Comparison of ENCODE assay signal across 23 cellular contexts in the genomic region with DNA sequence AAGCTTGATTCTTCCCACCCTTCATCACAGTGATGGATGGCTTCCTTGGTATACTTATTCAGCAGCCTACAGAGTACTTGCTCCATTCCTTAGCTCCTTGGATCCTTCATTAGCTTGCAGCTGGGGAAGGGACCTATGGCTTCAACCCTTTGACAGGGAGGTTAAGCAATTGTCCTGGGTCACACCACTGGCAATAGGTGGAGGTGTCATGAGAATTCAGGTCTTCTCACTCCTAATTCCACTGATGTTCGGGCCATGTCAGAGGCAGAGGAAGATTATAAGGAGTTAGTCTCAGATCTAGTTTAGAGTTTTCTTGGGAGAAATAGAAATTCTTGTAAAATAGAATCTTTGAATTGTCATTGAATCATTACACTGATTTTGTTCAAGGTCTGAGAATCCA. TPM values are rescaled to one million over a fixed set of nuclear protein-coding genes. Genes with fewer than 3 reads are reported as not detected.
DNase-seq lines count a peak whose midpoint lies in the region; ATAC-seq, FAIRE-seq and TF ChIP-seq lines count a peak whose summit lies in the region.
"Had no signal": no experiment of that assay in that cellular context is flagged by ENCODE, and none has a peak within 500 bp of the region (broad histone marks: within the 10 kb centered on the region; RNA-seq: fewer than 3 reads in every experiment).

No MANE protein-coding gene starts in this region.

- no peak overlapping the region for H2BK20ac ChIP-seq in H9 (ENCODE audit: low read depth, low read length, poor library complexity, severe bottlenecking)

- no TSS peak for BruUV-seq in Calu3 (replicated peaks; lab: Mats Ljungman, UMichigan)

- no peaks in the 10 kb centered on the region for H3K23me2 ChIP-seq in H9 (ENCODE audit: insufficient read length, low read depth, low read length, poor library complexity, severe bottlenecking)

- no peak overlapping the region for H3K9ac ChIP-seq in keratinocyte (ENCODE audit: control insufficient read depth, extremely low read depth, insufficient read depth, low read length)
- no peak overlapping the region for H3K9ac ChIP-seq in H9 (ENCODE audit: extremely low read depth, insufficient read length, low read length)
- H3K9ac ChIP-seq: BLaER1 had no signal

- H3K9me3 ChIP-seq in RWPE2 (ENCODE audit: severe bottlenecking) (no peaks in the 10 kb centered on the region), keratinocyte (ENCODE audit: control insufficient read depth, low read depth, low read length) (no peaks in the 10 kb centered on the region), H9 (ENCODE audit: control insufficient read depth, low read depth, low read length) (no peaks in the 10 kb centered on the region), WERI-Rb-1 (ENCODE audit: severe bottlenecking) (no peaks in the 10 kb centered on the region)
- H3K9me3 ChIP-seq: BLaER1, Caco-2 had no signal

- FAIRE-seq in keratinocyte (lab: Jason Lieb, UNC) = peak; percentile 13
- FAIRE-seq: GM12891, GM18507, H54 had no signal

- no peak overlapping the region for H2BK5ac ChIP-seq in H9 (ENCODE audit: insufficient read length, low read length)

- no peaks in the 10 kb centered on the region for H3K9me1 ChIP-seq in keratinocyte (ENCODE audit: control insufficient read depth, extremely low read depth, insufficient read depth, low read length)

- H3K9me3 Mint-ChIP-seq in Calu3 (ENCODE audit: low read depth, unreplicated experiment) (no peaks in the 10 kb centered on the region), H9 (no peaks in the 10 kb centered on the region)
- H3K9me3 Mint-ChIP-seq: CD4-positive, CD25-positive, alpha-beta regulatory T cell; CD8-positive, alpha-beta T cell had no signal

- no peak overlapping the region for H3K14ac ChIP-seq in H9 (ENCODE audit: insufficient read depth, low read length)

- H3K27me3 Mint-ChIP-seq in Calu3 (ENCODE audit: unreplicated experiment) = no peaks in the 10 kb centered on the region
- no peaks in the 10 kb centered on the region for H3K27me3 Mint-ChIP-seq in H9 (ENCODE audit: low read depth)

- no peak overlapping the region for H2BK15ac ChIP-seq in H9 (ENCODE audit: low read depth, low read length)

- H3K4ac ChIP-seq in H9 (ENCODE audit: low read depth, low read length) = no peak overlapping the region

- no peak overlapping the region for H3T11ph ChIP-seq in H9 (ENCODE audit: low read length)

- no peak overlapping the region for H3K4me3 ChIP-seq in RWPE2 (ENCODE audit: severe bottlenecking)
- H3K4me3 ChIP-seq in keratinocyte (ENCODE audit: control insufficient read depth in 2 of 3, extremely low read depth in 1 of 3, insufficient read depth in 2 of 3, low read depth in 1 of 3, low read length in 3 of 3) = no peak overlapping the region
- H3K4me3 ChIP-seq in WERI-Rb-1 (ENCODE audit: low read depth, low read length) = no peak overlapping the region
- H3K4me3 ChIP-seq: BLaER1 had no signal

- H3K4me1 ChIP-seq in RWPE2 (ENCODE audit: insufficient read depth, poor library complexity, severe bottlenecking) (peaks cover under 1% of the 10 kb centered on the region), keratinocyte (ENCODE audit: control insufficient read depth, extremely low read depth, insufficient read depth, low read length) (no peaks in the 10 kb centered on the region), H9 (ENCODE audit: insufficient read depth, low read length) (no peaks in the 10 kb centered on the region)
- H3K4me1 ChIP-seq: Caco-2 had no signal

- H4K8ac ChIP-seq in H9 (replicated peaks; ENCODE audit: insufficient read length, low read depth, low read length) = no peak overlapping the region

- TF ChIP-seq CTCF in Calu3 (IDR thresholded peaks at IDR 0.05; ENCODE audit: unreplicated experiment) (no peak), RWPE2 (IDR thresholded peaks at IDR 0.05; ENCODE audit: poor library complexity, severe bottlenecking) (no peak), keratinocyte (optimal IDR thresholded peaks at IDR 0.05 in 1 of 3, IDR thresholded peaks at IDR 0.05 in 1 of 3, conservative IDR thresholded peaks at IDR 0.05 in 1 of 3; ENCODE audit: extremely low read depth in 1 of 3, insufficient read depth in 2 of 3, low read length in 3 of 3) (no peak), H9 (conservative IDR thresholded peaks at IDR 0.05) (no peak), WERI-Rb-1 (IDR thresholded peaks at IDR 0.05; ENCODE audit: low read depth, low read length) (no peak)

- DNase-seq in Calu3 = no peak
- DNase-seq in RWPE2 (ENCODE audit: low spot score) = no peak
- no peak for DNase-seq in keratinocyte (ENCODE audit: low read depth, low spot score)
- no peak for DNase-seq in H9
- no peak for DNase-seq in UCSD-AML1 (lab: John Stamatoyannopoulos, UW; ENCODE audit: unreplicated experiment)
- DNase-seq in WERI-Rb-1 = no peak
- DNase-seq: Caco-2; CD4-positive, CD25-positive, alpha-beta regulatory T cell; CD8-positive, alpha-beta T cell; DMS53; DMS79 treated with DMSO at 0.1 percent for 48 hours; GF-D8; GOT3; HCEC 1CT had no signal

- WGBS in H9 (ENCODE audit: extremely low coverage, insufficient read length, low lambda C conversion rate) = no CpG with 5 or more reads among the region's 1 CpG

- no peak overlapping the region for H3K18ac ChIP-seq in H9 (ENCODE audit: insufficient read length, low read depth, low read length)

- H4K91ac ChIP-seq in H9 (ENCODE audit: insufficient read length, low read depth, low read length) = no peak overlapping the region

- intact Hi-C loops in Calu3 (cut with micrococcal nuclease; ENCODE audit: unreplicated experiment) = no loop called here

- peak overlapping the region; percentile 57 for H3K27ac ChIP-seq in RWPE2 (ENCODE audit: poor library complexity, severe bottlenecking)
- no peak overlapping the region for H3K27ac ChIP-seq in keratinocyte (ENCODE audit: control insufficient read depth, insufficient read depth, low read length)
- H3K27ac ChIP-seq in H9 (ENCODE audit: insufficient read length, low read depth, low read length) = no peak overlapping the region
- no peak overlapping the region for H3K27ac ChIP-seq in WERI-Rb-1
- H3K27ac ChIP-seq: BLaER1, C4-2B had no signal

- H3K79me1 ChIP-seq in H9 (ENCODE audit: insufficient read depth, low read depth, low read length, poor library complexity, severe bottlenecking) = no peaks in the 10 kb centered on the region

- dilution Hi-C loops in keratinocyte (cut with MboI; ENCODE audit: extremely low pct_ligation_motif_present, low sequenced_read_pairs) = no loop called here

- no peak for ATAC-seq in RWPE2 (ENCODE audit: low read depth)
- ATAC-seq in GM21786 (IDR thresholded peaks at IDR 0.05; ENCODE audit: unreplicated experiment) = no peak
- ATAC-seq: CD8-positive, alpha-beta T cell had no signal

- H3K79me2 ChIP-seq in keratinocyte (ENCODE audit: control insufficient read depth, insufficient read depth, low read length) (no peaks in the 10 kb centered on the region), H9 (ENCODE audit: insufficient read depth, low read length) (no peaks in the 10 kb centered on the region)

- H2BK120ac ChIP-seq in H9 (ENCODE audit: low read depth, low read length, poor library complexity, severe bottlenecking) = no peak overlapping the region

- H3K4me1 Mint-ChIP-seq in Calu3 (ENCODE audit: low read depth, unreplicated experiment) = peaks cover 42% of the 10 kb centered on the region
- no peaks in the 10 kb centered on the region for H3K4me1 Mint-ChIP-seq in H9
- H3K4me1 Mint-ChIP-seq: B cell; CD4-positive, CD25-positive, alpha-beta regulatory T cell had no signal

- CTCF ChIA-PET in Calu3 (lab: Charles Lee) = no interaction called here

- H3K4me3 Mint-ChIP-seq in Calu3 (ENCODE audit: low read depth, unreplicated experiment) = peak overlapping the region; percentile 24
- H3K4me3 Mint-ChIP-seq in H9 = no peak overlapping the region
- H3K4me3 Mint-ChIP-seq: B cell; CD4-positive, CD25-positive, alpha-beta regulatory T cell; CD8-positive, alpha-beta T cell had no signal

- no peak overlapping the region for H2BK12ac ChIP-seq in H9 (ENCODE audit: insufficient read length, low read depth, low read length)

- no peak overlapping the region for H2AFZ ChIP-seq in keratinocyte (ENCODE audit: control insufficient read depth, low read length)
- H2AFZ ChIP-seq in H9 (ENCODE audit: low read length) = no peak overlapping the region

- no peaks in the 10 kb centered on the region for H4K20me1 ChIP-seq in keratinocyte (ENCODE audit: control insufficient read depth, extremely low read depth, insufficient read depth, low read length)
- H4K20me1 ChIP-seq in H9 (ENCODE audit: control insufficient read depth, insufficient read depth, insufficient read length) = no peaks in the 10 kb centered on the region
- H4K20me1 ChIP-seq: BLaER1 had no signal

- peaks cover 46% of the 10 kb centered on the region for H3K36me3 ChIP-seq in RWPE2 (ENCODE audit: low read depth)
- H3K36me3 ChIP-seq in keratinocyte (ENCODE audit: control insufficient read depth in 2 of 2, extremely low read depth in 1 of 2, insufficient read depth in 2 of 2, low read length in 2 of 2) = peaks cover 4 to 12% of the 10 kb centered on the region in 2 experiments
- no peaks in the 10 kb centered on the region for H3K36me3 ChIP-seq in WERI-Rb-1
- H3K36me3 ChIP-seq: BLaER1 had no signal

- no peak overlapping the region for H3K56ac ChIP-seq in H9 (ENCODE audit: insufficient read length, low read depth, low read length)

- no peak overlapping the region for H2AK5ac ChIP-seq in H9 (ENCODE audit: insufficient read length, low read length)

- H3K4me2 ChIP-seq in keratinocyte (ENCODE audit: control insufficient read depth, extremely low read depth, insufficient read depth, low read depth, low read length) (no peak overlapping the region), H9 (ENCODE audit: insufficient read depth, insufficient read length, low read length) (no peak overlapping the region)
- H3K4me2 ChIP-seq: BLaER1 had no signal

- H3K27ac Mint-ChIP-seq in Calu3 (ENCODE audit: unreplicated experiment) (peak overlapping the region; percentile 87), H9 (no peak overlapping the region)
- H3K27ac Mint-ChIP-seq: B cell; CD8-positive, alpha-beta T cell had no signal

- H3K23ac ChIP-seq in H9 (ENCODE audit: insufficient read length, low read depth, low read length) = no peak overlapping the region

- peaks cover 94% of the 10 kb centered on the region for H3K36me3 Mint-ChIP-seq in Calu3 (ENCODE audit: insufficient read depth, unreplicated experiment)
- H3K36me3 Mint-ChIP-seq in H9 (ENCODE audit: insufficient read depth in 1 of 3, low read depth in 3 of 3) = no peaks in the 10 kb centered on the region
- H3K36me3 Mint-ChIP-seq: CD4-positive, CD25-positive, alpha-beta regulatory T cell; CD8-positive, alpha-beta T cell had no signal

- no peaks in the 10 kb centered on the region for H3K27me3 ChIP-seq in RWPE2 (ENCODE audit: insufficient read depth, poor library complexity, severe bottlenecking)
- H3K27me3 ChIP-seq in keratinocyte (ENCODE audit: control insufficient read depth, extremely low read depth, insufficient read depth, low read length) = no peaks in the 10 kb centered on the region
- H3K27me3 ChIP-seq in H9 (ENCODE audit: insufficient read depth, low read length) = no peaks in the 10 kb centered on the region
- no peaks in the 10 kb centered on the region for H3K27me3 ChIP-seq in WERI-Rb-1 (ENCODE audit: insufficient read depth, low read depth, severe bottlenecking)
- H3K27me3 ChIP-seq: BLaER1 had no signal

- no peak overlapping the region for H4K5ac ChIP-seq in H9 (ENCODE audit: insufficient read length, low read depth, low read length)

RNA-seq across cellular contexts. Expression of a gene that starts 24.5 kb away (rescaled TPM):
- 413 and 422 TPM in 2 replicates for total RNA-seq in Calu3 (2022)
- 19.9 to 38.7 TPM (median 29.2 TPM) in 3 replicates for polyA plus RNA-seq in keratinocyte
- polyA plus RNA-seq in keratinocyte (2011; ENCODE audit: low read depth) = 12.5 TPM
- 13.9 and 23.6 TPM in 2 replicates for polyA plus RNA-seq in keratinocyte (2011; cell fraction: cytosol; rRNA removed)
- polyA plus RNA-seq in keratinocyte (2011; cell fraction: nucleus; rRNA removed) = 57.1 and 57.5 TPM in 2 replicates
- 19.2 and 21.3 TPM in 2 replicates for polyA plus RNA-seq in keratinocyte (2012; ENCODE audit: low replicate concordance)
- polyA minus RNA-seq in keratinocyte = 13.3 to 33.3 TPM (median 18.3 TPM) in 3 replicates
- 31.1 TPM for polyA minus RNA-seq in keratinocyte (2011; cell fraction: cytosol; rRNA and poly(A)+ RNA removed)
- 45.7 and 84.9 TPM in 2 replicates for polyA minus RNA-seq in keratinocyte (2011; cell fraction: nucleus; rRNA and poly(A)+ RNA removed)
- total RNA-seq in H9 (2021) = not detected in 2 replicates
- total RNA-seq: A172, B cell, G401 had no signal
- polyA plus RNA-seq: CD4-positive, CD25-positive, alpha-beta regulatory T cell had no signal

RNA-seq across cellular contexts. Expression of a gene that starts 55.4 kb away (rescaled TPM):
- total RNA-seq in Calu3 (2022) (230 and 281 TPM in 2 replicates), H9 (2021) (0.24 and 0.28 TPM in 2 replicates)
- 789 to 1,566 TPM (median 1,110 TPM) in 3 replicates for polyA plus RNA-seq in keratinocyte
- 1,014 TPM for polyA plus RNA-seq in keratinocyte (2011; ENCODE audit: low read depth)
- 1,009 and 1,335 TPM in 2 replicates for polyA plus RNA-seq in keratinocyte (2011; cell fraction: cytosol; rRNA removed)
- polyA plus RNA-seq in keratinocyte (2011; cell fraction: nucleus; rRNA removed) = 1,924 and 2,206 TPM in 2 replicates
- 940 and 1,075 TPM in 2 replicates for polyA plus RNA-seq in keratinocyte (2012; ENCODE audit: low replicate concordance)
- 250 to 495 TPM (median 271 TPM) in 3 replicates for polyA minus RNA-seq in keratinocyte
- 555 TPM for polyA minus RNA-seq in keratinocyte (2011; cell fraction: cytosol; rRNA and poly(A)+ RNA removed)
- 568 and 706 TPM in 2 replicates for polyA minus RNA-seq in keratinocyte (2011; cell fraction: nucleus; rRNA and poly(A)+ RNA removed)
- total RNA-seq: A172, G401 had no signal

Comparison
In these comparisons a context has a peak if more than half of its experiments do, and no peak if none do; other contexts are left out.
1. RNA of a gene that starts 24.5 kb away (total RNA-seq): 413 to 422 TPM in Calu3; not detected in H9; every median in the first group is over 100 times any median in the second.
2. RNA of a gene that starts 55.4 kb away (total RNA-seq): 230 to 281 TPM in Calu3; 0.24 to 0.28 TPM in H9; every median in the first group is over 100 times any median in the second.